ENCODE assay signal across 17 cellular contexts in genomic region chr13:109657395-109657794, GRCh38.
"Had no signal": no experiment of that assay in that cellular context is flagged by ENCODE, and none has a peak within 500 bp of the region (broad histone marks: within the 10 kb centered on the region; RNA-seq: fewer than 3 reads in every experiment).

No MANE protein-coding gene starts in this region.

- H3K27ac ChIP-seq: gastroesophageal sphincter, right lobe of liver, suprapubic skin, WERI-Rb-1 had no signal

- H3K4me1 Mint-ChIP-seq: activated naive CD4-positive, alpha-beta T cell treated with anti-CD3 and anti-CD28 coated beads, Interleukin-2, amount 10 ng/mL, durations not matched to agents 7 days and 5 days had no signal

- DNase-seq: activated CD4-positive, alpha-beta memory T cell treated with anti-CD3 and anti-CD28 coated beads for 36 hours; activated naive CD4-positive, alpha-beta T cell treated with anti-CD3 and anti-CD28 coated beads, Interleukin-2, amount 10 ng/mL, durations not matched to agents 7 days and 5 days; activated T-cell treated with anti-CD3 and anti-CD28 coated beads, Interleukin-2, amount 50 U/mL, for 24 hours; adrenal gland; heart right ventricle; left colon; midbrain; right lobe of liver; stimulated activated CD4-positive, alpha-beta T cell treated with anti-CD3 and anti-CD28 coated beads, Interleukin-4, amount 100 ng/mL, for 4 hours; stimulated activated CD8-positive, alpha-beta memory T cell treated with anti-CD3 and anti-CD28 coated beads, Interleukin-4, amount 100 ng/mL, for 48 hours; trophoblast cell; WERI-Rb-1 had no signal

- H3K36me3 Mint-ChIP-seq: activated CD4-positive, alpha-beta memory T cell treated with anti-CD3 and anti-CD28 coated beads for 36 hours; activated naive CD4-positive, alpha-beta T cell treated with anti-CD3 and anti-CD28 coated beads, Interleukin-2, amount 10 ng/mL, durations not matched to agents 7 days and 5 days had no signal

- H3K36me3 ChIP-seq: adrenal gland, gastroesophageal sphincter, heart right ventricle, right lobe of liver, suprapubic skin, WERI-Rb-1 had no signal

- H3K27me3 Mint-ChIP-seq: activated naive CD4-positive, alpha-beta T cell treated with anti-CD3 and anti-CD28 coated beads, Interleukin-2, amount 10 ng/mL, durations not matched to agents 7 days and 5 days; stimulated activated naive CD8-positive, alpha-beta T cell treated with anti-CD3 and anti-CD28 coated beads, Interleukin-15, Interleukin-2, amounts not matched to agents 100 ng/mL and 50 ng/mL, for 24 hours had no signal

- H3K9me3 Mint-ChIP-seq: activated CD4-positive, alpha-beta memory T cell treated with anti-CD3 and anti-CD28 coated beads for 36 hours; activated naive CD4-positive, alpha-beta T cell treated with anti-CD3 and anti-CD28 coated beads, Interleukin-2, amount 10 ng/mL, durations not matched to agents 7 days and 5 days; activated T-cell treated with anti-CD3 and anti-CD28 coated beads, Interleukin-2, amount 50 U/mL, for 24 hours; stimulated activated naive CD8-positive, alpha-beta T cell treated with anti-CD3 and anti-CD28 coated beads, Interleukin-15, Interleukin-2, amounts not matched to agents 100 ng/mL and 50 ng/mL, for 24 hours had no signal

- H3K4me3 ChIP-seq: adrenal gland, gastroesophageal sphincter, heart right ventricle, lung, right lobe of liver, smooth muscle cell, suprapubic skin had no signal

- H3K27me3 ChIP-seq: adrenal gland, right lobe of liver, suprapubic skin had no signal

- H3K4me2 ChIP-seq: smooth muscle cell had no signal

- H3K4me3 Mint-ChIP-seq: activated CD4-positive, alpha-beta memory T cell treated with anti-CD3 and anti-CD28 coated beads for 36 hours; activated naive CD4-positive, alpha-beta T cell treated with anti-CD3 and anti-CD28 coated beads, Interleukin-2, amount 10 ng/mL, durations not matched to agents 7 days and 5 days; activated T-cell treated with anti-CD3 and anti-CD28 coated beads, Interleukin-2, amount 50 U/mL, for 24 hours; stimulated activated naive CD8-positive, alpha-beta T cell treated with anti-CD3 and anti-CD28 coated beads, Interleukin-15, Interleukin-2, amounts not matched to agents 100 ng/mL and 50 ng/mL, for 24 hours had no signal

- H3K4me1 ChIP-seq: gastroesophageal sphincter, right lobe of liver had no signal

- H3K27ac Mint-ChIP-seq: activated CD4-positive, alpha-beta memory T cell treated with anti-CD3 and anti-CD28 coated beads for 36 hours; activated naive CD4-positive, alpha-beta T cell treated with anti-CD3 and anti-CD28 coated beads, Interleukin-2, amount 10 ng/mL, durations not matched to agents 7 days and 5 days; activated T-cell treated with anti-CD3 and anti-CD28 coated beads, Interleukin-2, amount 50 U/mL, for 24 hours; stimulated activated naive CD8-positive, alpha-beta T cell treated with anti-CD3 and anti-CD28 coated beads, Interleukin-15, Interleukin-2, amounts not matched to agents 100 ng/mL and 50 ng/mL, for 24 hours had no signal

- H3K9me3 ChIP-seq: adrenal gland, gastroesophageal sphincter, heart right ventricle, right lobe of liver, suprapubic skin had no signal
